22 cellular contexts compared by ENCODE assay signal in genomic region chr9:94159069-94159915, GRCh38.
DNase-seq lines count a peak whose midpoint lies in the region; ATAC-seq and TF ChIP-seq lines count a peak whose summit lies in the region.
"Had no signal": no experiment of that assay in that cellular context is flagged by ENCODE, and none has a peak within 500 bp of the region (broad histone marks: within the 10 kb centered on the region; RNA-seq: fewer than 3 reads in every experiment).

No MANE protein-coding gene starts in this region.

- H3K9me3 ChIP-seq in Caco-2 (no peaks in the 10 kb centered on the region), gastroesophageal sphincter (no peaks in the 10 kb centered on the region), upper lobe of left lung (no peaks in the 10 kb centered on the region)
- H3K9me3 ChIP-seq: uterus had no signal

- no peak for DNase-seq in Caco-2
- no peak for DNase-seq in sciatic nerve (ENCODE audit: low spot score)
- no peak for DNase-seq in upper lobe of left lung
- DNase-seq: activated B cell treated with CpG ODN at 0.5 μM for 24 hours; activated naive CD4-positive, alpha-beta T cell treated with anti-CD3 and anti-CD28 coated beads, Interleukin-2, amount 50 U/mL, for 16 hours; DMS153; hypothalamus; left colon; MV-4-11; naive thymus-derived CD4-positive, alpha-beta T cell; NCI-H82; RPMI8226 had no signal

- ATAC-seq in gastroesophageal sphincter = no peak
- peak; percentile 66 for ATAC-seq in sciatic nerve
- no peak for ATAC-seq in HG02852 (IDR thresholded peaks at IDR 0.05; ENCODE audit: unreplicated experiment)
- no peak for ATAC-seq in HG02884 (IDR thresholded peaks at IDR 0.05; ENCODE audit: unreplicated experiment)
- no peak for ATAC-seq in upper lobe of left lung (ENCODE audit: low FRiP score in 2 of 2)
- ATAC-seq in GM21825 (IDR thresholded peaks at IDR 0.05; ENCODE audit: unreplicated experiment) = no peak
- ATAC-seq: left colon; naive thymus-derived CD4-positive, alpha-beta T cell had no signal

- TF ChIP-seq EP300 in gastroesophageal sphincter (IDR thresholded peaks at IDR 0.05) (no peak), upper lobe of left lung (IDR thresholded peaks at IDR 0.05) (no peak)

- no peaks in the 10 kb centered on the region for H3K36me3 ChIP-seq in Caco-2 (ENCODE audit: control insufficient read depth, insufficient read depth, low read length)
- no peaks in the 10 kb centered on the region for H3K36me3 ChIP-seq in gastroesophageal sphincter
- no peaks in the 10 kb centered on the region for H3K36me3 ChIP-seq in upper lobe of left lung
- H3K36me3 ChIP-seq: uterus had no signal

- H3K27me3 ChIP-seq in Caco-2 (replicated peaks; ENCODE audit: control insufficient read depth, insufficient read depth, low read length) (no peaks in the 10 kb centered on the region), gastroesophageal sphincter (no peaks in the 10 kb centered on the region), upper lobe of left lung (no peaks in the 10 kb centered on the region)
- H3K27me3 ChIP-seq: uterus had no signal

- H3K27me3 Mint-ChIP-seq in Caco-2 (ENCODE audit: insufficient read depth, unreplicated experiment) = no peaks in the 10 kb centered on the region
- H3K27me3 Mint-ChIP-seq: activated B cell treated with CpG ODN at 0.5 μM for 24 hours; B cell; central memory CD8-positive, alpha-beta T cell had no signal

- POLR2A ChIA-PET in Caco-2 (lab: Charles Lee) = no interaction called here

- H3K4me3 ChIP-seq in Caco-2 (ENCODE audit: low read depth, low read length) (no peak overlapping the region), gastroesophageal sphincter (no peak overlapping the region), upper lobe of left lung (no peak overlapping the region)
- H3K4me3 ChIP-seq: uterus had no signal

- H3K9me3 Mint-ChIP-seq in Caco-2 (ENCODE audit: unreplicated experiment) = no peaks in the 10 kb centered on the region
- H3K9me3 Mint-ChIP-seq: central memory CD8-positive, alpha-beta T cell had no signal

- no peak for TF ChIP-seq CTCF in Caco-2 (IDR thresholded peaks at IDR 0.05; ENCODE audit: insufficient read depth in 1 of 2, low read depth in 1 of 2, low read length in 1 of 2, severe bottlenecking in 1 of 2, unreplicated experiment in 1 of 2)
- TF ChIP-seq CTCF in gastroesophageal sphincter (IDR thresholded peaks at IDR 0.05) = no peak
- no peak for TF ChIP-seq CTCF in upper lobe of left lung (IDR thresholded peaks at IDR 0.05)

- 60 to 62% methylated on average over 5 to 8 of the region's 8 CpGs for WGBS in gastroesophageal sphincter (ENCODE audit: low coverage in 1 of 2), 2 donors
- WGBS in upper lobe of left lung, 2 donors = 89 to 92% methylated on average over 8 of the region's 8 CpGs

- H3K4me1 ChIP-seq in Caco-2 (no peaks in the 10 kb centered on the region), gastroesophageal sphincter (peaks cover 0 to 23% (median 6%) of the 10 kb centered on the region in 3 donors), upper lobe of left lung (peaks cover 9 to 19% (median 16%) of the 10 kb centered on the region in 4 donors)
- H3K4me1 ChIP-seq: uterus had no signal

- no peaks in the 10 kb centered on the region for H3K4me1 Mint-ChIP-seq in Caco-2 (ENCODE audit: low read depth, unreplicated experiment)
- H3K4me1 Mint-ChIP-seq: central memory CD8-positive, alpha-beta T cell had no signal

- no peaks in the 10 kb centered on the region for H3K36me3 Mint-ChIP-seq in Caco-2 (ENCODE audit: insufficient read depth, unreplicated experiment)

- H3K27ac ChIP-seq in angular gyrus (ENCODE audit: low read depth, low read length) = peak overlapping the region; percentile 7
- peak overlapping the region in 3 of 4 donors; percentile 39 to 68 (median 53) for H3K27ac ChIP-seq in gastroesophageal sphincter
- H3K27ac ChIP-seq in upper lobe of left lung = peak overlapping the region in 1 of 4 donors; percentile 13
- H3K27ac ChIP-seq: epithelial cell of prostate, uterus had no signal

- BruUV-seq in Caco-2 (replicated peaks; lab: Mats Ljungman, UMichigan) = no TSS peak

- intact Hi-C loops in Caco-2 (cut with micrococcal nuclease; ENCODE audit: unreplicated experiment) (no loop called here), sciatic nerve (cut with DNase I) (no loop called here)

- no peak overlapping the region for H3K4me3 Mint-ChIP-seq in Caco-2 (ENCODE audit: unreplicated experiment)
- H3K4me3 Mint-ChIP-seq: activated B cell treated with CpG ODN at 0.5 μM for 24 hours; B cell; central memory CD8-positive, alpha-beta T cell; naive thymus-derived CD4-positive, alpha-beta T cell; T-helper 1 cell treated with Interleukin-12 subunit alpha and Interleukin-12 subunit beta and Interleukin-4 antibody, amounts not matched to agents 30 μg/mL and 1 μg/mL, for 36 hours had no signal

- peak overlapping the region; percentile 17 for H3K27ac Mint-ChIP-seq in Caco-2 (ENCODE audit: unreplicated experiment)
- H3K27ac Mint-ChIP-seq: activated B cell treated with CpG ODN at 0.5 μM for 24 hours; B cell; naive thymus-derived CD4-positive, alpha-beta T cell; T-helper 1 cell treated with Interleukin-12 subunit alpha and Interleukin-12 subunit beta and Interleukin-4 antibody, amounts not matched to agents 30 μg/mL and 1 μg/mL, for 36 hours had no signal

- TF ChIP-seq POLR2A in gastroesophageal sphincter (IDR thresholded peaks at IDR 0.05) = no peak
- TF ChIP-seq POLR2A in upper lobe of left lung (IDR thresholded peaks at IDR 0.05) = no peak

- CTCF ChIA-PET in Caco-2 (lab: Charles Lee) = no interaction called here
